9 cellular contexts compared by ENCODE assay signal in genomic region chr2:15177103-15177502, GRCh38.
DNase-seq lines count a peak whose midpoint lies in the region; ATAC-seq and FAIRE-seq lines count a peak whose summit lies in the region.
"Had no signal": no experiment of that assay in that cellular context is flagged by ENCODE, and none has a peak within 500 bp of the region (broad histone marks: within the 10 kb centered on the region; RNA-seq: fewer than 3 reads in every experiment).

No MANE protein-coding gene starts in this region.

- no peak for FAIRE-seq in small intestine (lab: Jason Lieb, UNC)

- ATAC-seq in GM21723 (IDR thresholded peaks at IDR 0.05; ENCODE audit: unreplicated experiment) (peak; percentile 95), left ventricle myocardium superior (no peak)

- 75 to 85% (median 78%) methylated on average over 6 of the region's 6 CpGs for WGBS in small intestine, 3 donors

- no peak overlapping the region for H3K4me3 ChIP-seq in small intestine (ENCODE audit: low read depth in 1 of 2, low read length in 2 of 2)
- H3K4me3 ChIP-seq: vagina had no signal

- H3K4me1 ChIP-seq in small intestine (ENCODE audit: control insufficient read depth in 2 of 2, insufficient read depth in 1 of 2, low read depth in 1 of 2, low read length in 1 of 2), result no peaks in the 10 kb centered on the region
- H3K4me1 ChIP-seq: vagina had no signal

- peaks cover 0 to 9% of the 10 kb centered on the region in 2 donors for H3K36me3 ChIP-seq in small intestine (ENCODE audit: control insufficient read depth in 2 of 2, insufficient read depth in 2 of 2, low read length in 2 of 2)
- H3K36me3 ChIP-seq: vagina had no signal

- H3K9me3 ChIP-seq in small intestine (ENCODE audit: control insufficient read depth, low read depth), result no peaks in the 10 kb centered on the region
- H3K9me3 ChIP-seq: vagina had no signal

- no peaks in the 10 kb centered on the region for H3K27me3 ChIP-seq in small intestine (ENCODE audit: control insufficient read depth in 2 of 2, insufficient read depth in 2 of 2, low read length in 2 of 2)
- H3K27me3 ChIP-seq: vagina had no signal

- intact Hi-C loops in left ventricle myocardium superior (cut with micrococcal nuclease), result no loop called here

- H3K27ac ChIP-seq in small intestine (ENCODE audit: low read depth in 1 of 2, low read length in 1 of 2), result no peak overlapping the region
- H3K27ac ChIP-seq: vagina had no signal

- DNase-seq in Daoy (ENCODE audit: low read depth), result peak; percentile 90
- peak; percentile 95 for DNase-seq in M059J (ENCODE audit: low read depth)
- DNase-seq in activated naive CD4-positive, alpha-beta T cell treated with Interleukin-2 at 50 U/mL for 16 hours, result peak; percentile 75
- peak; percentile 13 for DNase-seq in small intestine
- no peak for DNase-seq in SK-N-DZ (ENCODE audit: low spot score)
- no peak for DNase-seq in NCI-H1092 treated with DMSO at 0.1 percent for 48 hours (lab: John Stamatoyannopoulos, UW)
- DNase-seq in left ventricle myocardium superior, result no peak

Comparison
In these comparisons a context has a peak if more than half of its experiments do, and no peak if none do; other contexts are left out.
1. DNase-seq: peak in Daoy (single experiment), M059J (single experiment), activated naive CD4-positive, alpha-beta T cell treated with Interleukin-2 at 50 U/mL for 16 hours (single experiment) and small intestine (single experiment); none in SK-N-DZ (single experiment), NCI-H1092 treated with DMSO at 0.1 percent for 48 hours (single experiment) and left ventricle myocardium superior (single experiment).